Comparison of ENCODE assay signal across 20 cellular contexts in the genomic region with DNA sequence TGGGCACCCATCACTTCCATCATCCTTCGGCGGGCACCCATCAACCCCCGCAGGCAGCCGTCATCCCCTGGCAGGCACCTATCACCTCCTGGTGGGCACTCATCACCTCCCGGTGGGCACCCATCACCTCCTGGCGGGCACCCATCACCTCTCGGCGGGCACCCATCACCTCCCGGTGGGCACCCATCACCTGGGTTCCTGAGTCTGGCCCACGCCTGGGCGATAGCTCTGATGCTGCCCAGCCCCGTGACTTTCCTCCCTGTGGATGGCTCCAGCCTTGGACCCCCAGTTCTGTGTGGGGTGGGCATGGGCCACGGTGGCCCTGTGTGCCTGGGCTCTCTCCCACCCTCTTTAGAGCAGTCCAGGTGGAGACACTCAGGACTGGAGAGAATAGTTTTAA. TPM values are rescaled to one million over a fixed set of nuclear protein-coding genes. Genes with fewer than 3 reads are reported as not detected.
A peak's percentile ranks its signal among the peaks of the same experiment; 100 is the strongest.
DNase-seq lines count a peak whose midpoint lies in the region; ATAC-seq, FAIRE-seq and TF ChIP-seq lines count a peak whose summit lies in the region.
"Had no signal": no experiment of that assay in that cellular context is flagged by ENCODE, and none has a peak within 500 bp of the region (broad histone marks: within the 10 kb centered on the region; RNA-seq: fewer than 3 reads in every experiment).

No MANE protein-coding gene starts in this region.

- H3K9me3 ChIP-seq in HEK293 (ENCODE audit: control insufficient read depth, insufficient read depth, low read depth, low read length) (no peaks in the 10 kb centered on the region), pancreas (no peaks in the 10 kb centered on the region)
- H3K9me3 ChIP-seq: BE2C, HAP-1 had no signal

- no peak overlapping the region for H3K4me3 Mint-ChIP-seq in activated naive CD8-positive, alpha-beta T cell treated with anti-CD3 and anti-CD28 coated beads, Interleukin-2, amount 50 U/mL, for 24 hours
- H3K4me3 Mint-ChIP-seq in activated naive CD8-positive, alpha-beta T cell treated with anti-CD3 and anti-CD28 coated beads for 36 hours = no peak overlapping the region
- H3K4me3 Mint-ChIP-seq in stimulated activated effector memory CD8-positive, alpha-beta T cell treated with anti-CD3 and anti-CD28 coated beads, Interleukin-12 subunit alpha, Interleukin-12 subunit beta, amount 100 ng/mL, for 72 hours = no peak overlapping the region
- H3K4me3 Mint-ChIP-seq: IgD-negative memory B cell had no signal

- peaks cover 47% of the 10 kb centered on the region for H3K36me3 Mint-ChIP-seq in activated naive CD8-positive, alpha-beta T cell treated with anti-CD3 and anti-CD28 coated beads, Interleukin-2, amount 50 U/mL, for 24 hours (ENCODE audit: low read depth)
- H3K36me3 Mint-ChIP-seq in activated naive CD8-positive, alpha-beta T cell treated with anti-CD3 and anti-CD28 coated beads for 36 hours = peaks cover 47% of the 10 kb centered on the region
- H3K36me3 Mint-ChIP-seq in stimulated activated effector memory CD8-positive, alpha-beta T cell treated with anti-CD3 and anti-CD28 coated beads, Interleukin-12 subunit alpha, Interleukin-12 subunit beta, amount 100 ng/mL, for 72 hours = peaks cover 100% of the 10 kb centered on the region

- FAIRE-seq in pancreas (lab: Jason Lieb, UNC) = no peak

- CTCF ChIA-PET in HEK293 (lab: Yijun Ruan, JAX) = no interaction called here

- H3K9me3 Mint-ChIP-seq in activated naive CD8-positive, alpha-beta T cell treated with anti-CD3 and anti-CD28 coated beads, Interleukin-2, amount 50 U/mL, for 24 hours = no peaks in the 10 kb centered on the region
- no peaks in the 10 kb centered on the region for H3K9me3 Mint-ChIP-seq in activated naive CD8-positive, alpha-beta T cell treated with anti-CD3 and anti-CD28 coated beads for 36 hours
- no peaks in the 10 kb centered on the region for H3K9me3 Mint-ChIP-seq in stimulated activated effector memory CD8-positive, alpha-beta T cell treated with anti-CD3 and anti-CD28 coated beads, Interleukin-12 subunit alpha, Interleukin-12 subunit beta, amount 100 ng/mL, for 72 hours
- H3K9me3 Mint-ChIP-seq: IgD-negative memory B cell had no signal

- H3K4me1 Mint-ChIP-seq in activated naive CD8-positive, alpha-beta T cell treated with anti-CD3 and anti-CD28 coated beads, Interleukin-2, amount 50 U/mL, for 24 hours = peaks cover 1% of the 10 kb centered on the region
- peaks cover 9% of the 10 kb centered on the region for H3K4me1 Mint-ChIP-seq in activated naive CD8-positive, alpha-beta T cell treated with anti-CD3 and anti-CD28 coated beads for 36 hours
- H3K4me1 Mint-ChIP-seq in stimulated activated effector memory CD8-positive, alpha-beta T cell treated with anti-CD3 and anti-CD28 coated beads, Interleukin-12 subunit alpha, Interleukin-12 subunit beta, amount 100 ng/mL, for 72 hours = peaks cover 14% of the 10 kb centered on the region

- intact Hi-C loops in dorsolateral prefrontal cortex (cut with DNase I) = no loop called here
- intact Hi-C loops in pancreas (cut with DNase I) = no loop called here

- H3K4me1 ChIP-seq in HEK293 (ENCODE audit: control insufficient read depth, insufficient read depth, low read length) (no peaks in the 10 kb centered on the region), pancreas (no peaks in the 10 kb centered on the region)
- H3K4me1 ChIP-seq: HAP-1 had no signal

- H3K27me3 ChIP-seq in dorsolateral prefrontal cortex = no peaks in the 10 kb centered on the region
- no peaks in the 10 kb centered on the region for H3K27me3 ChIP-seq in pancreas
- H3K27me3 ChIP-seq: BE2C had no signal

- no peaks in the 10 kb centered on the region for H3K27me3 Mint-ChIP-seq in activated naive CD8-positive, alpha-beta T cell treated with anti-CD3 and anti-CD28 coated beads, Interleukin-2, amount 50 U/mL, for 24 hours
- no peaks in the 10 kb centered on the region for H3K27me3 Mint-ChIP-seq in activated naive CD8-positive, alpha-beta T cell treated with anti-CD3 and anti-CD28 coated beads for 36 hours
- H3K27me3 Mint-ChIP-seq: IgD-negative memory B cell had no signal

- no peak for DNase-seq in activated naive CD8-positive, alpha-beta T cell treated with anti-CD3 and anti-CD28 coated beads, Interleukin-2, amount 50 U/mL, for 24 hours
- DNase-seq in activated naive CD8-positive, alpha-beta T cell treated with anti-CD3 and anti-CD28 coated beads for 36 hours = no peak
- DNase-seq in dorsolateral prefrontal cortex = peak in 1 of 10 donors; percentile 37
- no peak for DNase-seq in stimulated activated effector memory CD8-positive, alpha-beta T cell treated with anti-CD3 and anti-CD28 coated beads, Interleukin-12 subunit alpha, Interleukin-12 subunit beta, amount 100 ng/mL, for 72 hours (ENCODE audit: low spot score in 2 of 2)
- DNase-seq in pancreas = no peak
- DNase-seq in GM10266 (ENCODE audit: extremely low spot score) = no peak
- DNase-seq: BE2C, DMS79, GM23248, Karpas-422, NCI-H1417, NCI-H1694 treated with DMSO at 0.1 percent for 48 hours, NCI-H446, NCI-H526, PC-3, Right ventricle myocardium superior had no signal

- POLR2A ChIA-PET in HEK293 (lab: Yijun Ruan, JAX) = no interaction called here

- H3K27ac ChIP-seq in HEK293 (ENCODE audit: extremely low read depth, low read depth, low read length) (no peak overlapping the region), dorsolateral prefrontal cortex (peak overlapping the region in 34 of 59 donors; percentile 4 to 80 (median 64)), pancreas (no peak overlapping the region)
- H3K27ac ChIP-seq: GM23248 had no signal

- peak; percentile 20 for ATAC-seq in activated naive CD8-positive, alpha-beta T cell treated with anti-CD3 and anti-CD28 coated beads, Interleukin-2, amount 50 U/mL, for 24 hours
- ATAC-seq in stimulated activated effector memory CD8-positive, alpha-beta T cell treated with anti-CD3 and anti-CD28 coated beads, Interleukin-12 subunit alpha, Interleukin-12 subunit beta, amount 100 ng/mL, for 72 hours = no peak
- ATAC-seq in pancreas (no peak), GM18870 (IDR thresholded peaks at IDR 0.05; ENCODE audit: unreplicated experiment) (no peak)
- ATAC-seq: PC-3 had no signal

- no peak overlapping the region for H3K27ac Mint-ChIP-seq in activated naive CD8-positive, alpha-beta T cell treated with anti-CD3 and anti-CD28 coated beads, Interleukin-2, amount 50 U/mL, for 24 hours
- H3K27ac Mint-ChIP-seq in activated naive CD8-positive, alpha-beta T cell treated with anti-CD3 and anti-CD28 coated beads for 36 hours = no peak overlapping the region
- H3K27ac Mint-ChIP-seq in stimulated activated effector memory CD8-positive, alpha-beta T cell treated with anti-CD3 and anti-CD28 coated beads, Interleukin-12 subunit alpha, Interleukin-12 subunit beta, amount 100 ng/mL, for 72 hours = peak overlapping the region; percentile 24

- no peak for TF ChIP-seq CTCF in HEK293 (tag by site-specific recombination; IDR thresholded peaks at IDR 0.05)
- no peak for TF ChIP-seq CTCF in dorsolateral prefrontal cortex (IDR thresholded peaks at IDR 0.05 in 54 of 56, conservative IDR thresholded peaks at IDR 0.05 in 2 of 56; ENCODE audit: low read depth in 1 of 56, partially characterized antibody in 56 of 56)
- TF ChIP-seq CTCF in pancreas (IDR thresholded peaks at IDR 0.05) = no peak
- no peak for TF ChIP-seq CTCF in GM10266 (IDR thresholded peaks at IDR 0.05; ENCODE audit: control insufficient read depth, insufficient read depth, low read depth, missing control alignments)

- no peak overlapping the region for H3K4me3 ChIP-seq in HEK293 (ENCODE audit: low read depth, low read length)
- no peak overlapping the region for H3K4me3 ChIP-seq in dorsolateral prefrontal cortex
- no peak overlapping the region for H3K4me3 ChIP-seq in pancreas
- H3K4me3 ChIP-seq: GM23248, HAP-1 had no signal

- 83 to 84% methylated on average over 11 to 13 of the region's 13 CpGs for WGBS in pancreas, 2 donors

- H3K36me3 ChIP-seq in HEK293 (ENCODE audit: control insufficient read depth in 2 of 2, insufficient read depth in 1 of 2, low read length in 2 of 2) (peaks cover 2 to 73% of the 10 kb centered on the region in 2 experiments; a peak in 2 of 3 replicates), pancreas (peaks cover 0 to 57% (median 5%) of the 10 kb centered on the region in 3 donors)
- H3K36me3 ChIP-seq: BE2C had no signal

TF ChIP-seq in HEK293, 187 proteins besides CTCF, POLR2A, EP300 and RAD21:
- TF ChIP-seq, protein P1, sequence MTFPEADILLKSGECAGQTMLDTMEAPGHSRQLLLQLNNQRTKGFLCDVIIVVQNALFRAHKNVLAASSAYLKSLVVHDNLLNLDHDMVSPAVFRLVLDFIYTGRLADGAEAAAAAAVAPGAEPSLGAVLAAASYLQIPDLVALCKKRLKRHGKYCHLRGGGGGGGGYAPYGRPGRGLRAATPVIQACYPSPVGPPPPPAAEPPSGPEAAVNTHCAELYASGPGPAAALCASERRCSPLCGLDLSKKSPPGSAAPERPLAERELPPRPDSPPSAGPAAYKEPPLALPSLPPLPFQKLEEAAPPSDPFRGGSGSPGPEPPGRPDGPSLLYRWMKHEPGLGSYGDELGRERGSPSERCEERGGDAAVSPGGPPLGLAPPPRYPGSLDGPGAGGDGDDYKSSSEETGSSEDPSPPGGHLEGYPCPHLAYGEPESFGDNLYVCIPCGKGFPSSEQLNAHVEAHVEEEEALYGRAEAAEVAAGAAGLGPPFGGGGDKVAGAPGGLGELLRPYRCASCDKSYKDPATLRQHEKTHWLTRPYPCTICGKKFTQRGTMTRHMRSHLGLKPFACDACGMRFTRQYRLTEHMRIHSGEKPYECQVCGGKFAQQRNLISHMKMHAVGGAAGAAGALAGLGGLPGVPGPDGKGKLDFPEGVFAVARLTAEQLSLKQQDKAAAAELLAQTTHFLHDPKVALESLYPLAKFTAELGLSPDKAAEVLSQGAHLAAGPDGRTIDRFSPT (tag by site-specific recombination; IDR thresholded peaks at IDR 0.05) = peak; percentile 49; the same call in 1 of the 2 replicates
- 0 out of 2 replicates have a peak, but pooled peaks have one; percentile 18 for TF ChIP-seq ZIC2 (tag by site-specific recombination; IDR thresholded peaks at IDR 0.05)
- no peak for TF ChIP-seq ZNF776 (tag by site-specific recombination; IDR thresholded peaks at IDR 0.05; ENCODE audit: borderline replicate concordance)

RNA-seq across cellular contexts. Expression of a gene that starts 29.0 kb away (rescaled TPM):
- 10 to 100 TPM; 72.6 to 73.0 TPM for total RNA-seq in activated naive CD8-positive, alpha-beta T cell treated with anti-CD3 and anti-CD28 coated beads for 36 hours
- total RNA-seq in dorsolateral prefrontal cortex (100 to 1,000 TPM in 97 of 120 experiments, 10 to 100 TPM in 23; 82.4 to 323 (median 122) TPM), pancreas (10 to 100 TPM; 10.0 to 28.4 (median 18.2) TPM)
- 10 to 100 TPM; 10.9 to 11.8 TPM for polyA plus RNA-seq in pancreas

Comparison
In these comparisons a context has a peak if more than half of its experiments do, and no peak if none do; other contexts are left out.
1. H3K27ac ChIP-seq: peak in dorsolateral prefrontal cortex (34 of 59); none in HEK293 (single experiment) and pancreas (0 of 4).